In genomic region chr10:91006001-91006751, GRCh38 we compare ENCODE assay signal across 8 cellular contexts.
DNase-seq lines count a peak whose midpoint lies in the region; ATAC-seq and TF ChIP-seq lines count a peak whose summit lies in the region.

No MANE protein-coding gene starts in this region.

- no peaks in the 10 kb centered on the region for H3K4me1 Mint-ChIP-seq in WTC11

- WGBS in mammary epithelial cell (ENCODE audit: low coverage, missing lambda C conversion rate), result 19% methylated on average over 2 of the region's 2 CpGs

- no peak overlapping the region for H3K27ac Mint-ChIP-seq in WTC11

- CTCF ChIA-PET in WTC11 (lab: Charles Lee), result interaction anchor here (0.8 to 3.1 kb wide), 7 partner anchors 11 to 560 kb away, joined by 3 to 16 read pairs (median 3); no protein-coding TSS in a partner anchor
- CTCF ChIA-PET in mammary epithelial cell (lab: Charles Lee; ENCODE audit: low non-redundant PET), result no interaction called here

- no peaks in the 10 kb centered on the region for H3K4me1 ChIP-seq in mammary epithelial cell (ENCODE audit: insufficient read depth, low read length)

- no peak overlapping the region for H2AFZ ChIP-seq in mammary epithelial cell (ENCODE audit: low read depth, low read length)

- in situ Hi-C loops in mammary epithelial cell (cut with MboI; ENCODE audit: low sequenced_read_pairs in 2 of 2), result loop anchor here in 1 of 2 donors (25.0 kb wide), 1 partner anchor 231 kb away; no protein-coding TSS in a partner anchor

- dilution Hi-C loops in mammary epithelial cell (cut with HindIII; ENCODE audit: low sequenced_read_pairs), result no loop called here

- ATAC-seq in HG02763 (IDR thresholded peaks at IDR 0.05; ENCODE audit: unreplicated experiment) (peak; percentile 31), WTC11 (no peak; the same call in 1 of the 2 replicates), left colon (peak; percentile 90)

- H4K20me1 ChIP-seq in mammary epithelial cell (ENCODE audit: insufficient read depth, low read length), result no peaks in the 10 kb centered on the region

- BruUV-seq in mammary epithelial cell (replicated peaks; lab: Mats Ljungman, UMichigan), result no TSS peak

- no peak overlapping the region for H3K9ac ChIP-seq in mammary epithelial cell (ENCODE audit: insufficient read depth, low read length)

- H3K79me2 ChIP-seq in mammary epithelial cell (ENCODE audit: insufficient read depth, low read length), result no peaks in the 10 kb centered on the region

- H3K36me3 ChIP-seq in mammary epithelial cell (ENCODE audit: insufficient read depth, low read length), result no peaks in the 10 kb centered on the region

- no peaks in the 10 kb centered on the region for H3K9me3 Mint-ChIP-seq in WTC11

- H3K4me3 Mint-ChIP-seq in WTC11, result no peak overlapping the region

- H3K36me3 Mint-ChIP-seq in WTC11, result no peaks in the 10 kb centered on the region

- no peak overlapping the region for H3K4me3 ChIP-seq in mammary epithelial cell (replicated peaks in 1 of 3; ENCODE audit: insufficient read depth in 1 of 3, low read depth in 2 of 3, low read length in 3 of 3)

- H3K27me3 Mint-ChIP-seq in WTC11 (ENCODE audit: low read depth), result peaks cover 23% of the 10 kb centered on the region

- POLR2A ChIA-PET in WTC11 (lab: Charles Lee), result no interaction called here

- no peak overlapping the region for H3K27ac ChIP-seq in mammary epithelial cell (ENCODE audit: insufficient read depth, low read depth, low read length)

- TF ChIP-seq CTCF in WTC11 (IDR thresholded peaks at IDR 0.05) (peak; percentile 90), mammary epithelial cell (conservative IDR thresholded peaks at IDR 0.05 in 1 of 2, IDR thresholded peaks at IDR 0.05 in 1 of 2; ENCODE audit: extremely low read depth in 1 of 2, insufficient read depth in 1 of 2, low read depth in 1 of 2, low read length in 2 of 2) (peak; percentile 97 to 99)

- H3K9me3 ChIP-seq in mammary epithelial cell (replicated peaks; ENCODE audit: insufficient read depth, low read length), result no peaks in the 10 kb centered on the region

- H3K27me3 ChIP-seq in mammary epithelial cell (ENCODE audit: insufficient read depth, low read length), result no peaks in the 10 kb centered on the region

- DNase-seq in DMS79 treated with DMSO at 0.1 percent for 48 hours (lab: John Stamatoyannopoulos, UW) (peak; percentile 11), DMS79 (lab: John Stamatoyannopoulos, UW) (no peak), NCI-H187 (lab: John Stamatoyannopoulos, UW) (peak; percentile 2 to 19), WTC11 (ENCODE audit: low spot score) (peak; percentile 43), mammary epithelial cell (peak; percentile 50), left colon (peak in 1 of 2 donors; percentile 62)
- DNase-seq in stimulated activated CD4-positive, alpha-beta T cell treated with anti-CD3 and anti-CD28 coated beads, TNF-alpha, amount 100 ng/mL, for 1 hour (ENCODE audit: low read depth in 3 of 3, low spot score in 1 of 3), result peak; percentile 14 to 44 (median 31)

- no peak overlapping the region for H3K4me2 ChIP-seq in mammary epithelial cell (ENCODE audit: insufficient read depth, low read depth, low read length)

- intact Hi-C loops in mammary epithelial cell (cut with micrococcal nuclease) (loop anchor here (1.0 to 2.0 kb wide), 3 partner anchors 95 to 292 kb away; no protein-coding TSS in a partner anchor), left colon (cut with DNase I, micrococcal nuclease) (loop anchor here in 1 of 2 donors (2.0 kb wide), 1 partner anchor 245 kb away; no protein-coding TSS in a partner anchor)

TF ChIP-seq in WTC11, 78 proteins besides CTCF, POLR2A, EP300 and RAD21:
- TF ChIP-seq ATF1 (CRISPR knock-in tag; IDR thresholded peaks at IDR 0.05), result no peak
- TF ChIP-seq ATF6 (CRISPR knock-in tag; IDR thresholded peaks at IDR 0.05), result no peak
- no peak for TF ChIP-seq ETV6 (CRISPR knock-in tag; IDR thresholded peaks at IDR 0.05)
- no peak for TF ChIP-seq E2F5 (CRISPR knock-in tag; IDR thresholded peaks at IDR 0.05)
- TF ChIP-seq GTF2I (CRISPR knock-in tag; conservative IDR thresholded peaks at IDR 0.05), result peak; percentile 79; the same call in 1 of the 2 replicates
- peak; percentile 42; the same call in 1 of the 2 replicates for TF ChIP-seq GABPB1 (CRISPR knock-in tag; IDR thresholded peaks at IDR 0.05)
- TF ChIP-seq CREM (CRISPR knock-in tag; IDR thresholded peaks at IDR 0.05), result no peak
- no peak for TF ChIP-seq ATF3 (CRISPR knock-in tag; conservative IDR thresholded peaks at IDR 0.05)
- TF ChIP-seq SMAD4 (CRISPR knock-in tag; IDR thresholded peaks at IDR 0.05), result no peak
- TF ChIP-seq TP53 (CRISPR knock-in tag; IDR thresholded peaks at IDR 0.05), result no peak
- TF ChIP-seq EMX1 (CRISPR knock-in tag; IDR thresholded peaks at IDR 0.05), result no peak
- TF ChIP-seq AR (CRISPR knock-in tag; IDR thresholded peaks at IDR 0.05), result no peak
- TF ChIP-seq ZSCAN18 (CRISPR knock-in tag; IDR thresholded peaks at IDR 0.05), result no peak
